ENCODE assay signal across 8 cellular contexts in genomic region chr11:101914737-101915426, GRCh38. TPM values are rescaled to one million over a fixed set of nuclear protein-coding genes. Genes with fewer than 3 reads are reported as not detected.
DNase-seq lines count a peak whose midpoint lies in the region; ATAC-seq and TF ChIP-seq lines count a peak whose summit lies in the region.

Gene CEP126, plus strand, starts transcription at chr11:101915010. Its CDS starts 275 bp downstream, at chr11:101915285.

- peak within 1 kb of the TSS; percentile 68 for H3K27ac ChIP-seq in CD8-positive, alpha-beta T cell (ENCODE audit: low read depth, low read length)
- peak within 1 kb of the TSS; percentile 68 for H3K27ac ChIP-seq in epithelial cell of prostate

- peaks cover 2% of the 10 kb centered on the region for H3K36me3 Mint-ChIP-seq in CD8-positive, alpha-beta T cell

- H3K9me3 Mint-ChIP-seq in CD8-positive, alpha-beta T cell: no peaks in the 10 kb centered on the region

- POLR2A ChIA-PET in CD8-positive, alpha-beta T cell (lab: Charles Lee): no interaction called here

- peaks cover 10% of the 10 kb centered on the region for H3K4me1 ChIP-seq in CD8-positive, alpha-beta T cell (ENCODE audit: insufficient read depth, low read length)
- peaks cover 19% of the 10 kb centered on the region for H3K4me1 ChIP-seq in mucosa of descending colon (ENCODE audit: low read depth)

- H3K27me3 Mint-ChIP-seq in CD8-positive, alpha-beta T cell (ENCODE audit: low read depth): peaks cover 6% of the 10 kb centered on the region

- no peaks in the 10 kb centered on the region for H3K36me3 ChIP-seq in CD8-positive, alpha-beta T cell (ENCODE audit: insufficient read depth, low read length)
- no peaks in the 10 kb centered on the region for H3K36me3 ChIP-seq in mucosa of descending colon (ENCODE audit: low read depth)

- peaks cover 23% of the 10 kb centered on the region for H3K4me1 Mint-ChIP-seq in CD8-positive, alpha-beta T cell (ENCODE audit: low read depth)

- peak; percentile 89 to 96 (median 92) for DNase-seq in CD8-positive, alpha-beta T cell
- peak; percentile 96 for DNase-seq in HT-29 (ENCODE audit: low spot score)
- peak; percentile 64 to 73 for DNase-seq in NOMO-1 (lab: John Stamatoyannopoulos, UW; ENCODE audit: unreplicated experiment in 2 of 2)
- peak; percentile 93 for DNase-seq in activated T-cell treated with anti-CD3 and anti-CD28 coated beads for 4 hours
- peak; percentile 57 for DNase-seq in epithelial cell of prostate (ENCODE audit: low read depth, low spot score)
- peak; percentile 95 to 97 (median 96) for DNase-seq in mucosa of descending colon
- peak; percentile 87 to 93 for DNase-seq in stimulated activated CD8-positive, alpha-beta memory T cell treated with anti-CD3 and anti-CD28 coated beads, Interleukin-4, amount 100 ng/mL, for 1 hour (ENCODE audit: low read depth in 2 of 2, low spot score in 1 of 2)

- peak within 1 kb of the TSS; percentile 93 for H3K4me3 Mint-ChIP-seq in CD8-positive, alpha-beta T cell

- H3K27me3 ChIP-seq in CD8-positive, alpha-beta T cell (ENCODE audit: insufficient read depth, low read length): no peaks in the 10 kb centered on the region

- peak within 1 kb of the TSS; percentile 89 for H3K27ac Mint-ChIP-seq in CD8-positive, alpha-beta T cell

- intact Hi-C loops in CD8-positive, alpha-beta T cell (cut with DNase I, micrococcal nuclease): loop anchor here (2.0 to 10.0 kb wide), 6 partner anchors 197 to 1180 kb away; partner anchors contain the start of genes DCUN1D5 (in 2 of the 2), BIRC2 (in 1 of the 2) and YAP1 (in 1 of the 2)
- intact Hi-C loops in mucosa of descending colon (cut with DNase I, micrococcal nuclease): no loop called here

- H3K9me3 ChIP-seq in CD8-positive, alpha-beta T cell (ENCODE audit: low read length): no peaks in the 10 kb centered on the region
- H3K9me3 ChIP-seq in mucosa of descending colon: no peaks in the 10 kb centered on the region

- H3K4me3 ChIP-seq in CD8-positive, alpha-beta T cell (ENCODE audit: low read depth, low read length): peak within 1 kb of the TSS; percentile 91
- H3K4me3 ChIP-seq in mucosa of descending colon: peak within 1 kb of the TSS; percentile 45

- ATAC-seq in CD8-positive, alpha-beta T cell: peak; percentile 89
- ATAC-seq in GM21360 (IDR thresholded peaks at IDR 0.05; ENCODE audit: unreplicated experiment): peak; percentile 100
- peak; percentile 94 for ATAC-seq in mucosa of descending colon

- TF ChIP-seq CTCF in CD8-positive, alpha-beta T cell (IDR thresholded peaks at IDR 0.05): peak; percentile 16
- peak; percentile 48 for TF ChIP-seq CTCF in mucosa of descending colon (IDR thresholded peaks at IDR 0.05)

- CTCF ChIA-PET in CD8-positive, alpha-beta T cell (lab: Charles Lee): interaction anchor here (0.7 to 1.0 kb wide), 2 partner anchors 10 to 92 kb away, joined by 4 to 6 read pairs; no protein-coding TSS in a partner anchor

RNA-seq across cellular contexts. Expression of gene CEP126, which starts in this region (rescaled TPM):
- total RNA-seq in CD8-positive, alpha-beta T cell: under 1 TPM; 0.81 to 0.87 TPM
- 0.50 and 0.58 TPM in 2 replicates for total RNA-seq in HT-29 (2014; rRNA removed; shearing (Covaris generic))
- 1 to 10 TPM; 3.7 to 7.4 (median 4.1) TPM for total RNA-seq in mucosa of descending colon

Comparison
In these comparisons a context has a peak if more than half of its experiments do, and no peak if none do; other contexts are left out.
1. Peak in every context shown above with its lines: DNase-seq, ATAC-seq, H3K4me3 ChIP-seq and H3K27ac ChIP-seq.
2. Peak in DNase-seq, ATAC-seq, H3K4me3 ChIP-seq and H3K27ac ChIP-seq in CD8-positive, alpha-beta T cell; RNA of the gene not detected or under 1 TPM.
3. Peak in DNase-seq in HT-29; RNA of the gene not detected or under 1 TPM.
4. intact Hi-C loops: an anchor here in CD8-positive, alpha-beta T cell (2.0 to 10.0 kb wide); none called in mucosa of descending colon.